Comparison of ENCODE assay signal across 8 cellular contexts in genomic region chr10:451021-451471, GRCh38.
DNase-seq lines count a peak whose midpoint lies in the region; TF ChIP-seq lines count a peak whose summit lies in the region.

No MANE protein-coding gene starts in this region.

- peak; percentile 18 for DNase-seq in GM06990 (ENCODE audit: extremely low read depth, insufficient read length)
- DNase-seq in RPMI7951 (ENCODE audit: low read depth): peak; percentile 68
- peak; percentile 70 for DNase-seq in activated naive CD8-positive, alpha-beta T cell treated with anti-CD3 and anti-CD28 coated beads for 36 hours
- peak; percentile 62 for DNase-seq in stimulated activated CD4-positive, alpha-beta T cell treated with anti-CD3 and anti-CD28 coated beads, Interleukin-1b, Interleukin-23, amount 100 ng/mL, for 48 hours
- DNase-seq in NCI-H2227 treated with DMSO at 0.1 percent for 48 hours (lab: John Stamatoyannopoulos, UW): no peak
- DNase-seq in DMS79 treated with DMSO at 0.1 percent for 48 hours (lab: John Stamatoyannopoulos, UW): no peak
- no peak for DNase-seq in globus pallidus (ENCODE audit: low spot score)

- no peaks in the 10 kb centered on the region for H3K9me3 Mint-ChIP-seq in activated naive CD8-positive, alpha-beta T cell treated with anti-CD3 and anti-CD28 coated beads for 36 hours

- H3K27me3 Mint-ChIP-seq in activated naive CD8-positive, alpha-beta T cell treated with anti-CD3 and anti-CD28 coated beads for 36 hours: no peaks in the 10 kb centered on the region

- H3K36me3 Mint-ChIP-seq in activated naive CD8-positive, alpha-beta T cell treated with anti-CD3 and anti-CD28 coated beads for 36 hours: no peaks in the 10 kb centered on the region

- TF ChIP-seq CTCF in GM06990 (IDR thresholded peaks at IDR 0.05; ENCODE audit: insufficient read depth, low read length, poor library complexity, severe bottlenecking) (no peak), HEK293 (tag by site-specific recombination; IDR thresholded peaks at IDR 0.05) (no peak)

- H3K4me3 Mint-ChIP-seq in activated naive CD8-positive, alpha-beta T cell treated with anti-CD3 and anti-CD28 coated beads for 36 hours: peak overlapping the region; percentile 63

- no peaks in the 10 kb centered on the region for H3K27me3 ChIP-seq in GM06990 (replicated peaks; ENCODE audit: control insufficient read depth, insufficient read depth, low read length)

- no peak overlapping the region for H3K27ac ChIP-seq in HEK293 (ENCODE audit: extremely low read depth, low read depth, low read length)

- H3K27ac Mint-ChIP-seq in activated naive CD8-positive, alpha-beta T cell treated with anti-CD3 and anti-CD28 coated beads for 36 hours: peak overlapping the region; percentile 26

- H3K9me3 ChIP-seq in HEK293 (ENCODE audit: control insufficient read depth, insufficient read depth, low read depth, low read length): no peaks in the 10 kb centered on the region

- peaks cover 37% of the 10 kb centered on the region for H3K4me1 Mint-ChIP-seq in activated naive CD8-positive, alpha-beta T cell treated with anti-CD3 and anti-CD28 coated beads for 36 hours

- CTCF ChIA-PET in HEK293 (lab: Yijun Ruan, JAX): interaction anchor here (0.5 kb wide), 1 partner anchor 9 kb away, joined by 4 read pairs; no protein-coding TSS in a partner anchor

- H3K36me3 ChIP-seq in GM06990 (ENCODE audit: control insufficient read depth, insufficient read depth, low read length) (no peaks in the 10 kb centered on the region), HEK293 (ENCODE audit: control insufficient read depth in 2 of 2, insufficient read depth in 1 of 2, low read length in 2 of 2) (peaks cover 0 to 2% of the 10 kb centered on the region in 2 experiments; a peak in 1 of 3 replicates)

- H3K4me3 ChIP-seq in GM06990 (replicated peaks; ENCODE audit: low read depth, low read length) (peak overlapping the region; percentile 41), HEK293 (ENCODE audit: low read depth, low read length) (no peak overlapping the region)

- H3K4me1 ChIP-seq in HEK293 (ENCODE audit: control insufficient read depth, insufficient read depth, low read length): no peaks in the 10 kb centered on the region; the same call in 1 of the 2 replicates

- POLR2A ChIA-PET in HEK293 (lab: Yijun Ruan, JAX): no interaction called here

TF ChIP-seq in HEK293, 187 proteins besides CTCF, POLR2A, EP300 and RAD21:
- TF ChIP-seq ZFHX2 (tag by site-specific recombination; conservative IDR thresholded peaks at IDR 0.05): 0 out of 2 replicates have a peak, but pooled peaks have one; percentile 11
- no peak for TF ChIP-seq ZNF157 (tag by site-specific recombination; IDR thresholded peaks at IDR 0.05)

Comparison
In these comparisons a context has a peak if more than half of its experiments do, and no peak if none do; other contexts are left out.
1. DNase-seq: peak in GM06990 (single experiment), RPMI7951 (single experiment), activated naive CD8-positive, alpha-beta T cell treated with anti-CD3 and anti-CD28 coated beads for 36 hours (single experiment) and stimulated activated CD4-positive, alpha-beta T cell treated with anti-CD3 and anti-CD28 coated beads, Interleukin-1b, Interleukin-23, amount 100 ng/mL, for 48 hours (single experiment); none in NCI-H2227 treated with DMSO at 0.1 percent for 48 hours (single experiment), DMS79 treated with DMSO at 0.1 percent for 48 hours (single experiment) and globus pallidus (single experiment).